21 cellular contexts compared by ENCODE assay signal in genomic region chr2:70921031-70921430, GRCh38. TPM values are rescaled to one million over a fixed set of nuclear protein-coding genes. Genes with fewer than 3 reads are reported as not detected.
"Had no signal": no experiment of that assay in that cellular context is flagged by ENCODE, and none has a peak within 500 bp of the region (broad histone marks: within the 10 kb centered on the region; RNA-seq: fewer than 3 reads in every experiment).

No MANE protein-coding gene starts in this region.

- H3K9me3 ChIP-seq: heart left ventricle, thyroid gland, uterus had no signal

- H3K79me2 ChIP-seq: parathyroid adenoma had no signal

- DNase-seq: activated CD4-positive, alpha-beta T cell treated with anti-CD3 and anti-CD28 coated beads, Interleukin-2, amount 10 ng/mL, durations not matched to agents 7 days and 5 days; activated CD4-positive, CD25-positive, alpha-beta regulatory T cell; activated gamma-delta T cell; activated naive CD8-positive, alpha-beta T cell treated with anti-CD3 and anti-CD28 coated beads for 36 hours; activated T-cell treated with anti-CD3 and anti-CD28 coated beads, Interleukin-2, amount 50 U/mL, for 1 hour; anterior cingulate cortex; effector memory CD8-positive, alpha-beta T cell; heart left ventricle; midbrain; stimulated activated CD4-positive, alpha-beta T cell treated with anti-CD3 and anti-CD28 coated beads, Interleukin-2, amount 100 ng/mL, for 48 hours; thyroid gland; uterus had no signal

- H3K27me3 ChIP-seq: thyroid gland, uterus had no signal

- H3K36me3 Mint-ChIP-seq: activated naive CD8-positive, alpha-beta T cell treated with anti-CD3 and anti-CD28 coated beads for 36 hours; neural progenitor cell; stimulated activated memory B cell treated with anti-CD40 and anti-IgM and Interleukin-4, amounts not matched to agents 10 μg/mL and 1 μg/mL and 100 μg/mL, for 72 hours had no signal

- H3K9ac ChIP-seq: neural progenitor cell, parathyroid adenoma had no signal

- H3K4me2 ChIP-seq: neural progenitor cell had no signal

- H3K4me1 ChIP-seq: parathyroid adenoma, thyroid gland, uterus had no signal

- H3K9me3 Mint-ChIP-seq: activated CD4-positive, alpha-beta T cell treated with anti-CD3 and anti-CD28 coated beads, Interleukin-2, amount 10 ng/mL, durations not matched to agents 7 days and 5 days; activated naive CD8-positive, alpha-beta T cell treated with anti-CD3 and anti-CD28 coated beads for 36 hours; dendritic cell treated with granulocyte-macrophage colony-stimulating factor and Interleukin-4, amounts not matched to agents 40 ng/mL and 50 ng/mL, for 4 days; effector memory CD8-positive, alpha-beta T cell; T-helper 2 cell treated with Interferon-gamma antibody and Interleukin-4, amounts not matched to agents 5 μg/mL and 100 μg/mL, for 36 hours had no signal

- H3K4me3 Mint-ChIP-seq: activated CD4-positive, alpha-beta T cell treated with anti-CD3 and anti-CD28 coated beads, Interleukin-2, amount 10 ng/mL, durations not matched to agents 7 days and 5 days; activated naive CD8-positive, alpha-beta T cell treated with anti-CD3 and anti-CD28 coated beads for 36 hours; dendritic cell treated with granulocyte-macrophage colony-stimulating factor and Interleukin-4, amounts not matched to agents 40 ng/mL and 50 ng/mL, for 4 days; effector memory CD8-positive, alpha-beta T cell; neural progenitor cell; stimulated activated memory B cell treated with anti-CD40 and anti-IgM and Interleukin-4, amounts not matched to agents 10 μg/mL and 1 μg/mL and 100 μg/mL, for 72 hours; T-helper 2 cell treated with Interferon-gamma antibody and Interleukin-4, amounts not matched to agents 5 μg/mL and 100 μg/mL, for 36 hours had no signal

- H3K27ac Mint-ChIP-seq: activated CD4-positive, alpha-beta T cell treated with anti-CD3 and anti-CD28 coated beads, Interleukin-2, amount 10 ng/mL, durations not matched to agents 7 days and 5 days; activated naive CD8-positive, alpha-beta T cell treated with anti-CD3 and anti-CD28 coated beads for 36 hours; dendritic cell treated with granulocyte-macrophage colony-stimulating factor and Interleukin-4, amounts not matched to agents 40 ng/mL and 50 ng/mL, for 4 days; effector memory CD8-positive, alpha-beta T cell; neural progenitor cell; stimulated activated memory B cell treated with anti-CD40 and anti-IgM and Interleukin-4, amounts not matched to agents 10 μg/mL and 1 μg/mL and 100 μg/mL, for 72 hours; T-helper 2 cell treated with Interferon-gamma antibody and Interleukin-4, amounts not matched to agents 5 μg/mL and 100 μg/mL, for 36 hours had no signal

- H3K4me1 Mint-ChIP-seq: activated CD4-positive, alpha-beta T cell treated with anti-CD3 and anti-CD28 coated beads, Interleukin-2, amount 10 ng/mL, durations not matched to agents 7 days and 5 days; activated naive CD8-positive, alpha-beta T cell treated with anti-CD3 and anti-CD28 coated beads for 36 hours; stimulated activated memory B cell treated with anti-CD40 and anti-IgM and Interleukin-4, amounts not matched to agents 10 μg/mL and 1 μg/mL and 100 μg/mL, for 72 hours had no signal

- ATAC-seq: effector memory CD8-positive, alpha-beta T cell; left colon; stimulated activated memory B cell treated with anti-CD40 and anti-IgM and Interleukin-4, amounts not matched to agents 10 μg/mL and 1 μg/mL and 100 μg/mL, for 72 hours had no signal

- H2AFZ ChIP-seq: neural progenitor cell, parathyroid adenoma had no signal

- H3K4me3 ChIP-seq: heart left ventricle, lung, neural progenitor cell, thyroid gland, uterus had no signal

- H3K36me3 ChIP-seq: heart left ventricle, neural progenitor cell, thyroid gland, uterus had no signal

- H3K27ac ChIP-seq: heart left ventricle, neural progenitor cell, parathyroid adenoma, thyroid gland, uterus had no signal

RNA-seq across cellular contexts. Expression of gene ATP6V1B1, which starts 14.7 kb away (rescaled TPM):
- total RNA-seq: activated CD4-positive, alpha-beta T cell treated with anti-CD3 and anti-CD28 coated beads, Interleukin-2, amount 10 ng/mL, durations not matched to agents 7 days and 5 days; activated CD8-positive, alpha-beta memory T cell treated with anti-CD3 and anti-CD28 coated beads for 36 hours; activated naive CD8-positive, alpha-beta T cell treated with anti-CD3 and anti-CD28 coated beads for 36 hours; frontal cortex; left colon; thyroid gland had no signal

RNA-seq across cellular contexts. Expression of gene VAX2, which starts 20.7 kb away (rescaled TPM):
- total RNA-seq: activated CD4-positive, alpha-beta T cell treated with anti-CD3 and anti-CD28 coated beads, Interleukin-2, amount 10 ng/mL, durations not matched to agents 7 days and 5 days; activated CD8-positive, alpha-beta memory T cell treated with anti-CD3 and anti-CD28 coated beads for 36 hours; activated naive CD8-positive, alpha-beta T cell treated with anti-CD3 and anti-CD28 coated beads for 36 hours; frontal cortex; left colon had no signal

RNA-seq across cellular contexts. Expression of gene ANKRD53, which starts 57.4 kb away (rescaled TPM):
- total RNA-seq: activated CD8-positive, alpha-beta memory T cell treated with anti-CD3 and anti-CD28 coated beads for 36 hours had no signal
